Comparison of ENCODE assay signal across 22 cellular contexts in genomic region chr2:33373986-33374385, GRCh38.
DNase-seq lines count a peak whose midpoint lies in the region; ATAC-seq and TF ChIP-seq lines count a peak whose summit lies in the region.
"Had no signal": no experiment of that assay in that cellular context is flagged by ENCODE, and none has a peak within 500 bp of the region (broad histone marks: within the 10 kb centered on the region; RNA-seq: fewer than 3 reads in every experiment).

No MANE protein-coding gene starts in this region.

- H3K27ac Mint-ChIP-seq in stimulated activated effector memory CD8-positive, alpha-beta T cell treated with anti-CD3 and anti-CD28 coated beads, Interleukin-12 subunit alpha, Interleukin-12 subunit beta, amount 100 ng/mL, for 72 hours, result no peak overlapping the region
- H3K27ac Mint-ChIP-seq: memory B cell; natural killer cell; stimulated activated naive CD8-positive, alpha-beta T cell treated with anti-CD3 and anti-CD28 coated beads, Interleukin-15, Interleukin-2, amounts not matched to agents 100 ng/mL and 50 ng/mL, for 24 hours; T-helper 1 cell treated with Interleukin-12 subunit alpha and Interleukin-12 subunit beta and Interleukin-4 antibody, amounts not matched to agents 30 μg/mL and 1 μg/mL, for 36 hours had no signal

- H3K9me3 Mint-ChIP-seq in stimulated activated effector memory CD8-positive, alpha-beta T cell treated with anti-CD3 and anti-CD28 coated beads, Interleukin-12 subunit alpha, Interleukin-12 subunit beta, amount 100 ng/mL, for 72 hours, result no peaks in the 10 kb centered on the region
- H3K9me3 Mint-ChIP-seq: memory B cell; natural killer cell; stimulated activated naive CD8-positive, alpha-beta T cell treated with anti-CD3 and anti-CD28 coated beads, Interleukin-15, Interleukin-2, amounts not matched to agents 100 ng/mL and 50 ng/mL, for 24 hours; T-helper 1 cell treated with Interleukin-12 subunit alpha and Interleukin-12 subunit beta and Interleukin-4 antibody, amounts not matched to agents 30 μg/mL and 1 μg/mL, for 36 hours had no signal

- H3K27me3 ChIP-seq in fibroblast of lung (ENCODE audit: control insufficient read depth, insufficient read depth, low read length), result no peaks in the 10 kb centered on the region
- H3K27me3 ChIP-seq: esophagus squamous epithelium, vagina had no signal

- DNase-seq in AG08396 (ENCODE audit: low spot score), result peak; percentile 11
- peak; percentile 62 for DNase-seq in LHCN-M2 (ENCODE audit: low read depth)
- DNase-seq in fibroblast of lung (ENCODE audit: low read depth in 2 of 2), result peak; percentile 71 to 75
- DNase-seq in omental fat pad (ENCODE audit: low spot score), result no peak
- DNase-seq in NCI-H510A (lab: John Stamatoyannopoulos, UW), result no peak
- DNase-seq in inferior parietal cortex (ENCODE audit: extremely low spot score), result no peak
- DNase-seq in stimulated activated effector memory CD8-positive, alpha-beta T cell treated with anti-CD3 and anti-CD28 coated beads, Interleukin-12 subunit alpha, Interleukin-12 subunit beta, amount 100 ng/mL, for 72 hours (ENCODE audit: low spot score in 2 of 2), result no peak
- DNase-seq: activated effector memory CD4-positive, alpha-beta T cell treated with anti-CD3 and anti-CD28 coated beads, Interleukin-2, amount 50 U/mL, for 16 hours; AML-193; esophagus squamous epithelium; H7; Karpas-422; natural killer cell; NCI-H1436; NCI-H2227 treated with DMSO at 0.1 percent for 48 hours; NK-92 treated with Interleukin-12 subunit alpha and Interleukin-12 subunit beta, amount 100 ng/mL, for 24 hours; SHP77 treated with DMSO at 0.1 percent for 48 hours had no signal

- H3K36me3 ChIP-seq in fibroblast of lung (ENCODE audit: control insufficient read depth, insufficient read depth, low read length), result peaks cover 1% of the 10 kb centered on the region
- H3K36me3 ChIP-seq: esophagus squamous epithelium, vagina had no signal

- ATAC-seq in omental fat pad (ENCODE audit: low FRiP score) (peak; percentile 90), GM21423 (IDR thresholded peaks at IDR 0.05; ENCODE audit: unreplicated experiment) (no peak)
- ATAC-seq in stimulated activated effector memory CD8-positive, alpha-beta T cell treated with anti-CD3 and anti-CD28 coated beads, Interleukin-12 subunit alpha, Interleukin-12 subunit beta, amount 100 ng/mL, for 72 hours, result no peak
- ATAC-seq: natural killer cell had no signal

- H3K36me3 Mint-ChIP-seq in stimulated activated effector memory CD8-positive, alpha-beta T cell treated with anti-CD3 and anti-CD28 coated beads, Interleukin-12 subunit alpha, Interleukin-12 subunit beta, amount 100 ng/mL, for 72 hours, result no peaks in the 10 kb centered on the region
- H3K36me3 Mint-ChIP-seq: memory B cell, natural killer cell had no signal

- H3K27ac ChIP-seq in fibroblast of lung (ENCODE audit: insufficient read depth, low read length), result no peak overlapping the region
- H3K27ac ChIP-seq: vagina had no signal

- no peak overlapping the region for H2AFZ ChIP-seq in fibroblast of lung (ENCODE audit: low read length)

- H3K4me3 ChIP-seq in fibroblast of lung (replicated peaks in 1 of 4; ENCODE audit: control extremely low read depth in 1 of 4, insufficient read depth in 1 of 4, low read depth in 3 of 4, low read length in 4 of 4), result no peak overlapping the region
- H3K4me3 ChIP-seq: esophagus squamous epithelium, vagina had no signal

- H3K4me3 Mint-ChIP-seq in stimulated activated effector memory CD8-positive, alpha-beta T cell treated with anti-CD3 and anti-CD28 coated beads, Interleukin-12 subunit alpha, Interleukin-12 subunit beta, amount 100 ng/mL, for 72 hours, result no peak overlapping the region
- H3K4me3 Mint-ChIP-seq: memory B cell; natural killer cell; stimulated activated naive CD8-positive, alpha-beta T cell treated with anti-CD3 and anti-CD28 coated beads, Interleukin-15, Interleukin-2, amounts not matched to agents 100 ng/mL and 50 ng/mL, for 24 hours; T-helper 1 cell treated with Interleukin-12 subunit alpha and Interleukin-12 subunit beta and Interleukin-4 antibody, amounts not matched to agents 30 μg/mL and 1 μg/mL, for 36 hours had no signal

- no peaks in the 10 kb centered on the region for H3K79me2 ChIP-seq in fibroblast of lung (ENCODE audit: control insufficient read depth, insufficient read depth, low read length)

- H4K20me1 ChIP-seq in fibroblast of lung (ENCODE audit: control insufficient read depth, extremely low read depth, insufficient read depth, low read length), result no peaks in the 10 kb centered on the region

- no peaks in the 10 kb centered on the region for H3K4me1 Mint-ChIP-seq in stimulated activated effector memory CD8-positive, alpha-beta T cell treated with anti-CD3 and anti-CD28 coated beads, Interleukin-12 subunit alpha, Interleukin-12 subunit beta, amount 100 ng/mL, for 72 hours
- H3K4me1 Mint-ChIP-seq: memory B cell, natural killer cell had no signal

- TF ChIP-seq CTCF in fibroblast of lung (conservative IDR thresholded peaks at IDR 0.05 in 1 of 2, IDR thresholded peaks at IDR 0.05 in 1 of 2; ENCODE audit: low read depth in 1 of 2, low read length in 2 of 2), result no peak
- TF ChIP-seq CTCF in omental fat pad (IDR thresholded peaks at IDR 0.05), result no peak

- H3K9me3 ChIP-seq in fibroblast of lung (ENCODE audit: control insufficient read depth, insufficient read depth, low read depth, low read length), result no peaks in the 10 kb centered on the region
- H3K9me3 ChIP-seq: esophagus squamous epithelium, vagina had no signal

- no peak overlapping the region for H3K4me2 ChIP-seq in fibroblast of lung (ENCODE audit: extremely low read depth, insufficient read depth, low read length)

- H3K9ac ChIP-seq in fibroblast of lung (ENCODE audit: insufficient read depth, low read length), result no peak overlapping the region

- peaks cover 2% of the 10 kb centered on the region for H3K4me1 ChIP-seq in fibroblast of lung (ENCODE audit: control insufficient read depth, extremely low read depth, insufficient read depth, low read length)
- H3K4me1 ChIP-seq: vagina had no signal

Comparison
In these comparisons a context has a peak if more than half of its experiments do, and no peak if none do; other contexts are left out.
1. DNase-seq: peak in AG08396 (single experiment), LHCN-M2 (single experiment) and fibroblast of lung (2 of 2); none in omental fat pad (single experiment), NCI-H510A (single experiment), inferior parietal cortex (single experiment) and stimulated activated effector memory CD8-positive, alpha-beta T cell treated with anti-CD3 and anti-CD28 coated beads, Interleukin-12 subunit alpha, Interleukin-12 subunit beta, amount 100 ng/mL, for 72 hours (0 of 2).